13 cellular contexts compared by ENCODE assay signal in the genomic region with DNA sequence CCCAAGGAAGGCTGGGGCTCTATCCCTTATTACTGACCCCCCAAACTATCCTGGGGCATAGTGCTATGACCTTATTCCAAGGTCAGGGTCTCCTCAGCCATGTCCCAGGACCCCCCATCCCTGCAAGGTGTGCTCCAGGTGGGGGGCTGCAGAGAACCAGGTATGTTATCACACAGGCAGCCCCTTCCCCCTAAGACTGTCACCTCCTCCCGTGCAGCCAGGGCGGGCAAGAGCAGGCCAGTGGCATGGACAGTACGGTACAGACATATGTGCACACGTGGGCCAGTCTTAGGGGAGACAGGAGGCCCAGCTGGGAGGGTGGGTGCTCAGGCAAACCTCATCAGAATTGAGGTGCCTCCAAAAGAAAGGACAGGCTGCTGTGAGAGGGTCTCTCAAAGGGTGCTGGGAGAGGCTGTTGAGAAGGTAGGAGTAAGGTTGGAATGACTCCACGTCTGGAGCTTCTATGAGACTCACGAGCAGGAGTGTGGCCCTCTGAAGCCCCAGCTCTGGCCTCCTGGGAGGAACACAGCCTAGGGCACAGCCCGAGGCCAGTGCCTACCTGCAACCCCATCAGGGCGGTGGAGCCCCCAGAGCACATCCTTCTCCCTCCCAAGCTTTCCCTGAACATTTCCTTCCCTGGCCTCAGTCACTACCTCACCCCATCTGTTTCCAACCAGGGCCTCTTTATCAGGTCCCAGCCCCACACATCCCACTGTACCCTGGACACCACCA. TPM values are rescaled to one million over a fixed set of nuclear protein-coding genes. Genes with fewer than 3 reads are reported as not detected.
A peak's percentile ranks its signal among the peaks of the same experiment; 100 is the strongest.
DNase-seq lines count a peak whose midpoint lies in the region; TF ChIP-seq lines count a peak whose summit lies in the region.
"Had no signal": no experiment of that assay in that cellular context is flagged by ENCODE, and none has a peak within 500 bp of the region (broad histone marks: within the 10 kb centered on the region; RNA-seq: fewer than 3 reads in every experiment).

No MANE protein-coding gene starts in this region.

- H3K4me3 ChIP-seq in Peyer's patch (no peak overlapping the region), esophagus squamous epithelium (no peak overlapping the region), skin epidermis (no peak overlapping the region)
- H3K4me3 ChIP-seq: MG63 had no signal

- H3K27me3 ChIP-seq in Peyer's patch = no peaks in the 10 kb centered on the region
- H3K27me3 ChIP-seq in esophagus squamous epithelium = peaks cover 0 to 28% (median 0%) of the 10 kb centered on the region in 4 donors
- H3K27me3 ChIP-seq: MG63 had no signal

- no peak for DNase-seq in Peyer's patch
- no peak for DNase-seq in esophagus squamous epithelium (lab: John Stamatoyannopoulos, UW)
- no peak for DNase-seq in NCI-H345 treated with DMSO at 0.1 percent for 48 hours (lab: John Stamatoyannopoulos, UW; ENCODE audit: unreplicated experiment)
- no peak for DNase-seq in NCI-H128 (lab: John Stamatoyannopoulos, UW; ENCODE audit: unreplicated experiment)
- DNase-seq in HUDEP-2 (lab: John Stamatoyannopoulos, UW; ENCODE audit: unreplicated experiment in 76 of 76) = no peak
- DNase-seq: activated CD8-positive, alpha-beta memory T cell treated with anti-CD3 and anti-CD28 coated beads, Interleukin-2, amount 50 U/mL, for 48 hours; caudate nucleus; MG63; NCI-H69; substantia nigra had no signal

- H3K9me3 ChIP-seq in Peyer's patch (no peaks in the 10 kb centered on the region), esophagus squamous epithelium (no peaks in the 10 kb centered on the region)
- H3K9me3 ChIP-seq: MG63 had no signal

- H3K4me1 ChIP-seq in Peyer's patch (peaks cover 0 to 30% (median 3%) of the 10 kb centered on the region in 4 donors), esophagus squamous epithelium (peaks cover 54 to 100% (median 69%) of the 10 kb centered on the region in 3 donors)

- intact Hi-C loops in esophagus squamous epithelium (cut with DNase I) = no loop called here

- no peak for TF ChIP-seq CTCF in Peyer's patch (IDR thresholded peaks at IDR 0.05)
- no peak for TF ChIP-seq CTCF in esophagus squamous epithelium (IDR thresholded peaks at IDR 0.05)

- H3K36me3 ChIP-seq in Peyer's patch = peaks cover 0 to 32% (median 0%) of the 10 kb centered on the region in 3 donors
- H3K36me3 ChIP-seq in esophagus squamous epithelium = peaks cover 19 to 50% (median 23%) of the 10 kb centered on the region in 3 donors

- WGBS in esophagus squamous epithelium, 2 donors = 66 to 79% methylated on average over 5 to 7 of the region's 8 CpGs

- TF ChIP-seq POLR2A in Peyer's patch (IDR thresholded peaks at IDR 0.05) = no peak
- TF ChIP-seq POLR2A in esophagus squamous epithelium (IDR thresholded peaks at IDR 0.05) = no peak

- H3K27ac ChIP-seq in Peyer's patch = peak overlapping the region; percentile 10 to 87 (median 72)
- peak overlapping the region; percentile 82 to 90 (median 89) for H3K27ac ChIP-seq in esophagus squamous epithelium
- peak overlapping the region in 19 of 21 experiments; percentile 39 to 95 (median 83) for H3K27ac ChIP-seq in skin epidermis

RNA-seq across cellular contexts. Expression of a gene that starts 1.7 kb away (rescaled TPM):
- total RNA-seq in Peyer's patch (100 to 1,000 TPM in 1 of 4 donors, 10 to 100 TPM in 2, 1 to 10 TPM in 1; 7.5 to 101 (median 21.7) TPM), esophagus squamous epithelium (100 to 1,000 TPM in 1 of 4 donors, 10 to 100 TPM in 3; 52.8 to 125 (median 69.0) TPM)

RNA-seq across cellular contexts. Expression of a gene that starts 12.6 kb away (rescaled TPM):
- total RNA-seq in Peyer's patch (100 to 1,000 TPM; 313 to 857 (median 761) TPM), esophagus squamous epithelium (100 to 1,000 TPM; 213 to 471 (median 356) TPM)

RNA-seq across cellular contexts. Expression of a gene that starts 24.7 kb away (rescaled TPM):
- total RNA-seq in Peyer's patch = not detected
- not detected for total RNA-seq in esophagus squamous epithelium
- total RNA-seq: glomerular endothelial cell had no signal

RNA-seq across cellular contexts. Expression of a gene that starts 33.3 kb away (rescaled TPM):
- 1 to 10 TPM in 1 of 4 donors, not detected in 3; 1.7 TPM for total RNA-seq in Peyer's patch
- total RNA-seq in esophagus squamous epithelium = 1 to 10 TPM; 2.6 to 5.3 (median 3.4) TPM
- total RNA-seq: T-helper 2 cell treated with Interferon-gamma antibody and Interleukin-4, amounts not matched to agents 100 ng/mL and 5 ng/mL, for 36 hours had no signal

RNA-seq across cellular contexts. Expression of a gene that starts 38.4 kb away (rescaled TPM):
- 100 to 1,000 TPM; 143 to 249 (median 194) TPM for total RNA-seq in Peyer's patch
- 1 to 10 TPM; 7.7 to 9.4 (median 9.0) TPM for total RNA-seq in esophagus squamous epithelium
